18 cellular contexts compared by ENCODE assay signal in genomic region chr3:16390581-16390980, GRCh38.
"Had no signal": no experiment of that assay in that cellular context is flagged by ENCODE, and none has a peak within 500 bp of the region (broad histone marks: within the 10 kb centered on the region; RNA-seq: fewer than 3 reads in every experiment).

No MANE protein-coding gene starts in this region.

- H3K36me3 ChIP-seq: adrenal gland, breast epithelium, esophagus squamous epithelium, lower lobe of right lung, thoracic aorta, WERI-Rb-1 had no signal

- ATAC-seq: activated CD8-positive, alpha-beta T cell treated with anti-CD3 and anti-CD28 coated beads, Interleukin-2, amount 10 ng/mL, durations not matched to agents 7 days and 5 days; effector memory CD8-positive, alpha-beta T cell; lower lobe of right lung; mucosa of descending colon; sciatic nerve; stimulated activated memory B cell treated with anti-CD40 and anti-IgM and Interleukin-4, amounts not matched to agents 10 μg/mL and 1 μg/mL and 100 μg/mL, for 72 hours had no signal

- H3K27ac ChIP-seq: adrenal gland, breast epithelium, lower lobe of right lung, thoracic aorta, WERI-Rb-1 had no signal

- DNase-seq: activated CD4-positive, alpha-beta T cell treated with anti-CD3 and anti-CD28 coated beads, Interleukin-2, amount 50 U/mL, for 1 hour; activated CD4-positive, CD25-positive, alpha-beta regulatory T cell treated with anti-CD3 and anti-CD28 coated beads, Interleukin-2, amount 50 U/mL, for 72 hours; activated CD8-positive, alpha-beta T cell treated with anti-CD3 and anti-CD28 coated beads, Interleukin-2, amount 10 ng/mL, durations not matched to agents 7 days and 5 days; activated naive CD4-positive, alpha-beta T cell; adrenal gland; effector memory CD8-positive, alpha-beta T cell; esophagus squamous epithelium; lower lobe of right lung; mesendoderm; mucosa of descending colon; occipital lobe; small intestine; stimulated activated CD4-positive, alpha-beta T cell treated with anti-CD3 and anti-CD28 coated beads, Interleukin-15, amount 100 ng/mL, for 24 hours; WERI-Rb-1 had no signal

- H3K4me3 ChIP-seq: adrenal gland, breast epithelium, esophagus squamous epithelium, lower lobe of right lung, mucosa of descending colon, thoracic aorta had no signal

- H3K27me3 ChIP-seq: adrenal gland, breast epithelium, esophagus squamous epithelium had no signal

- H3K4me1 ChIP-seq: breast epithelium had no signal

- H3K9me3 ChIP-seq: adrenal gland, breast epithelium, esophagus squamous epithelium, lower lobe of right lung, mucosa of descending colon, thoracic aorta had no signal
